ENCODE assay signal across 37 cellular contexts in genomic region chr4:111014537-111014936, GRCh38.
"Had no signal": no experiment of that assay in that cellular context is flagged by ENCODE, and none has a peak within 500 bp of the region (broad histone marks: within the 10 kb centered on the region; RNA-seq: fewer than 3 reads in every experiment).

No MANE protein-coding gene starts in this region.

- DNase-seq: activated CD4-positive, alpha-beta T cell treated with anti-CD3 and anti-CD28 coated beads for 1 hour; activated CD4-positive, alpha-beta T cell treated with anti-CD3 and anti-CD28 coated beads for 36 hours; activated CD4-positive, alpha-beta T cell treated with anti-CD3 and anti-CD28 coated beads for 48 hours; activated CD4-positive, alpha-beta T cell treated with anti-CD3 and anti-CD28 coated beads, Interleukin-2, amount 10 ng/mL, durations not matched to agents 7 days and 5 days; activated CD4-positive, alpha-beta T cell treated with anti-CD3 and anti-CD28 coated beads, Interleukin-2, amount 50 U/mL, for 48 hours; activated CD4-positive, CD25-positive, alpha-beta regulatory T cell; activated CD8-positive, alpha-beta memory T cell treated with anti-CD3 and anti-CD28 coated beads, Interleukin-2, amount 50 U/mL, for 4 hours; activated CD8-positive, alpha-beta T cell treated with anti-CD3 and anti-CD28 coated beads for 36 hours; activated effector memory CD4-positive, alpha-beta T cell treated with anti-CD3 and anti-CD28 coated beads, Interleukin-2, amount 50 U/mL, for 16 hours; activated gamma-delta T cell treated with Interleukin-2 at 50 U/mL for 16 hours; activated naive CD4-positive, alpha-beta T cell; activated naive CD4-positive, alpha-beta T cell treated with anti-CD3 and anti-CD28 coated beads for 36 hours; activated naive CD4-positive, alpha-beta T cell treated with anti-CD3 and anti-CD28 coated beads, Interleukin-2, amount 50 U/mL, for 16 hours; activated naive CD8-positive, alpha-beta T cell treated with anti-CD3 and anti-CD28 coated beads for 36 hours; activated T-cell treated with anti-CD3 and anti-CD28 coated beads for 4 hours; activated T-cell treated with anti-CD3 and anti-CD28 coated beads, Interleukin-2, amount 50 U/mL, for 1 hour; activated T-cell treated with anti-CD3 and anti-CD28 coated beads, Interleukin-2, amount 50 U/mL, for 4 hours; activated T-cell treated with anti-CD3 and anti-CD28 coated beads, Interleukin-2, amount 50 U/mL, for 72 hours; adrenal gland; amniotic stem cell; aorta; body of pancreas; brain microvascular endothelial cell; central memory CD4-positive, alpha-beta T cell; T-helper 1 cell; T-helper 2 cell; T-helper 9 cell; WERI-Rb-1 had no signal

- H3K36me3 ChIP-seq: adrenal gland, brain microvascular endothelial cell, breast epithelium, WERI-Rb-1 had no signal

- H3K9me3 Mint-ChIP-seq: activated CD4-positive, alpha-beta T cell treated with anti-CD3 and anti-CD28 coated beads, Interleukin-2, amount 10 ng/mL, durations not matched to agents 7 days and 5 days; activated naive CD4-positive, alpha-beta T cell treated with anti-CD3 and anti-CD28 coated beads for 36 hours; activated naive CD4-positive, alpha-beta T cell treated with anti-CD3 and anti-CD28 coated beads, Interleukin-2, amount 50 U/mL, for 72 hours; activated naive CD8-positive, alpha-beta T cell treated with anti-CD3 and anti-CD28 coated beads for 36 hours; activated T-cell treated with anti-CD3 and anti-CD28 coated beads, Interleukin-2, amount 50 U/mL, for 4 hours; activated T-helper 1 cell treated with anti-CD3 and anti-CD28 coated beads, Interleukin-12 subunit alpha, Interleukin-12 subunit beta, Interleukin-2, Interleukin-4 antibody, amounts not matched to agents 30 ng/mL and 10 ng/mL and 1 ng/mL, durations not matched to agents 14 hours and 24 hours and 36 hours; activated T-helper 17 cell treated with anti-CD3 and anti-CD28 coated beads, Interleukin-2, amount 50 U/mL, for 72 hours; T-helper 1 cell treated with Interleukin-12 subunit alpha and Interleukin-12 subunit beta and Interleukin-4 antibody, amounts not matched to agents 30 μg/mL and 1 μg/mL, for 36 hours; T-helper 2 cell treated with Interferon-gamma antibody and Interleukin-4, amounts not matched to agents 5 μg/mL and 100 μg/mL, for 36 hours; WTC11 had no signal

- FAIRE-seq: astrocyte had no signal

- H3K27ac ChIP-seq: adrenal gland, body of pancreas, brain microvascular endothelial cell, breast epithelium, WERI-Rb-1 had no signal

- H3K27me3 ChIP-seq: adrenal gland, body of pancreas, brain microvascular endothelial cell, breast epithelium had no signal

- H3K9me3 ChIP-seq: adrenal gland, body of pancreas, breast epithelium had no signal

- H3K27ac Mint-ChIP-seq: activated CD4-positive, alpha-beta T cell treated with anti-CD3 and anti-CD28 coated beads for 36 hours; activated CD4-positive, alpha-beta T cell treated with anti-CD3 and anti-CD28 coated beads, Interleukin-2, amount 10 ng/mL, durations not matched to agents 7 days and 5 days; activated CD8-positive, alpha-beta T cell treated with anti-CD3 and anti-CD28 coated beads for 36 hours; activated naive CD4-positive, alpha-beta T cell treated with anti-CD3 and anti-CD28 coated beads for 36 hours; activated naive CD4-positive, alpha-beta T cell treated with anti-CD3 and anti-CD28 coated beads, Interleukin-2, amount 50 U/mL, for 72 hours; activated naive CD8-positive, alpha-beta T cell treated with anti-CD3 and anti-CD28 coated beads for 36 hours; activated T-cell treated with anti-CD3 and anti-CD28 coated beads, Interleukin-2, amount 50 U/mL, for 72 hours; activated T-helper 1 cell treated with anti-CD3 and anti-CD28 coated beads, Interleukin-12 subunit alpha, Interleukin-12 subunit beta, Interleukin-2, Interleukin-4 antibody, amounts not matched to agents 30 ng/mL and 10 ng/mL and 1 ng/mL, durations not matched to agents 14 hours and 24 hours and 36 hours; activated T-helper 17 cell treated with anti-CD3 and anti-CD28 coated beads, Interleukin-2, amount 50 U/mL, for 72 hours; T-helper 1 cell treated with Interleukin-12 subunit alpha and Interleukin-12 subunit beta and Interleukin-4 antibody, amounts not matched to agents 30 μg/mL and 1 μg/mL, for 36 hours; T-helper 2 cell treated with Interferon-gamma antibody and Interleukin-4, amounts not matched to agents 5 μg/mL and 100 μg/mL, for 36 hours; WTC11 had no signal

- H3K4me3 ChIP-seq: adrenal gland, body of pancreas, breast epithelium had no signal

- ATAC-seq: activated CD4-positive, alpha-beta T cell treated with anti-CD3 and anti-CD28 coated beads for 36 hours; activated CD4-positive, CD25-positive, alpha-beta regulatory T cell treated with anti-CD3 and anti-CD28 coated beads, Interleukin-2, amount 50 U/mL, for 24 hours; activated CD8-positive, alpha-beta T cell treated with anti-CD3 and anti-CD28 coated beads for 36 hours; activated naive CD4-positive, alpha-beta T cell treated with anti-CD3 and anti-CD28 coated beads, Interleukin-2, amount 50 U/mL, for 72 hours; activated T-cell treated with anti-CD3 and anti-CD28 coated beads, Interleukin-2, amount 50 U/mL, for 4 hours; activated T-cell treated with anti-CD3 and anti-CD28 coated beads, Interleukin-2, amount 50 U/mL, for 72 hours; activated T-helper 17 cell treated with anti-CD3 and anti-CD28 coated beads, Interleukin-2, amount 50 U/mL, for 72 hours; body of pancreas; WTC11 had no signal

- H3K4me1 Mint-ChIP-seq: activated CD4-positive, alpha-beta T cell treated with anti-CD3 and anti-CD28 coated beads for 36 hours; activated CD4-positive, alpha-beta T cell treated with anti-CD3 and anti-CD28 coated beads, Interleukin-2, amount 10 ng/mL, durations not matched to agents 7 days and 5 days; activated naive CD8-positive, alpha-beta T cell treated with anti-CD3 and anti-CD28 coated beads for 36 hours; activated T-helper 17 cell treated with anti-CD3 and anti-CD28 coated beads, Interleukin-2, amount 50 U/mL, for 72 hours had no signal

- H3K4me3 Mint-ChIP-seq: activated CD4-positive, alpha-beta T cell treated with anti-CD3 and anti-CD28 coated beads for 36 hours; activated CD4-positive, alpha-beta T cell treated with anti-CD3 and anti-CD28 coated beads, Interleukin-2, amount 10 ng/mL, durations not matched to agents 7 days and 5 days; activated CD8-positive, alpha-beta T cell treated with anti-CD3 and anti-CD28 coated beads for 36 hours; activated naive CD4-positive, alpha-beta T cell treated with anti-CD3 and anti-CD28 coated beads for 36 hours; activated naive CD8-positive, alpha-beta T cell treated with anti-CD3 and anti-CD28 coated beads for 36 hours; activated T-cell treated with anti-CD3 and anti-CD28 coated beads, Interleukin-2, amount 50 U/mL, for 4 hours; activated T-cell treated with anti-CD3 and anti-CD28 coated beads, Interleukin-2, amount 50 U/mL, for 72 hours; activated T-helper 1 cell treated with anti-CD3 and anti-CD28 coated beads, Interleukin-12 subunit alpha, Interleukin-12 subunit beta, Interleukin-2, Interleukin-4 antibody, amounts not matched to agents 30 ng/mL and 10 ng/mL and 1 ng/mL, durations not matched to agents 14 hours and 24 hours and 36 hours; activated T-helper 17 cell treated with anti-CD3 and anti-CD28 coated beads, Interleukin-2, amount 50 U/mL, for 72 hours; T-helper 1 cell treated with Interleukin-12 subunit alpha and Interleukin-12 subunit beta and Interleukin-4 antibody, amounts not matched to agents 30 μg/mL and 1 μg/mL, for 36 hours; T-helper 2 cell treated with Interferon-gamma antibody and Interleukin-4, amounts not matched to agents 5 μg/mL and 100 μg/mL, for 36 hours; WTC11 had no signal

- H3K4me1 ChIP-seq: adrenal gland, body of pancreas, breast epithelium had no signal

- H3K27me3 Mint-ChIP-seq: activated CD4-positive, alpha-beta T cell treated with anti-CD3 and anti-CD28 coated beads for 36 hours; activated CD4-positive, alpha-beta T cell treated with anti-CD3 and anti-CD28 coated beads, Interleukin-2, amount 10 ng/mL, durations not matched to agents 7 days and 5 days; activated CD8-positive, alpha-beta T cell treated with anti-CD3 and anti-CD28 coated beads for 36 hours; activated naive CD8-positive, alpha-beta T cell treated with anti-CD3 and anti-CD28 coated beads for 36 hours; activated T-helper 17 cell treated with anti-CD3 and anti-CD28 coated beads, Interleukin-2, amount 50 U/mL, for 72 hours had no signal

- H3K36me3 Mint-ChIP-seq: activated naive CD4-positive, alpha-beta T cell treated with anti-CD3 and anti-CD28 coated beads, Interleukin-2, amount 50 U/mL, for 72 hours; activated naive CD8-positive, alpha-beta T cell treated with anti-CD3 and anti-CD28 coated beads for 36 hours; WTC11 had no signal
